ENCODE assay signal across 22 cellular contexts in the genomic region with DNA sequence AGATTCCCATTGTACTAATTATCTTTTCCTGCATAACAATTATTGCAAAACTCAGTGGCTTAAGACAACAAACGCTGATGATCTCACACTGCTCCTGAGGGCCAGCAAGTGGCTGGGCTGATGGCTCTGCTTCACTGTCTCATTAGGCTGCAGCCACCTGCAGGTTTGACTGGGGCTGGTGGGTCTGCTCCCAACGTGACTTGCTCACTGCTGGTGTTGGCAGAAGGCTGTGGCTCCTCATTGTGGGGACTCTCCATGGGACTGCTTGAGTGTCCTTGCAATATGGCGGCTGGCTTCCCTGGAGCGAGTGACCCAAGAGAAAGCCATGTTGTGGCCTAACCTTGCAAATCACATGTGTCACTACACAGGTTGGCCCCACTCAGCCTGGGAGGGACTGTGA.
A peak's percentile ranks its signal among the peaks of the same experiment; 100 is the strongest.
DNase-seq lines count a peak whose midpoint lies in the region; ATAC-seq and TF ChIP-seq lines count a peak whose summit lies in the region.
"Had no signal": no experiment of that assay in that cellular context is flagged by ENCODE, and none has a peak within 500 bp of the region (broad histone marks: within the 10 kb centered on the region; RNA-seq: fewer than 3 reads in every experiment).

No MANE protein-coding gene starts in this region.

- H3K27me3 ChIP-seq in left ventricle myocardium inferior (ENCODE audit: low read depth): peaks cover 4% of the 10 kb centered on the region
- H3K27me3 ChIP-seq in left lung: no peaks in the 10 kb centered on the region
- H3K27me3 ChIP-seq in spleen (replicated peaks in 1 of 7): no peaks in the 10 kb centered on the region
- H3K27me3 ChIP-seq in ascending aorta: no peaks in the 10 kb centered on the region

- H3K4me3 ChIP-seq in left ventricle myocardium inferior: no peak overlapping the region
- no peak overlapping the region for H3K4me3 ChIP-seq in left lung
- H3K4me3 ChIP-seq in spleen: no peak overlapping the region
- H3K4me3 ChIP-seq in ascending aorta: no peak overlapping the region
- H3K4me3 ChIP-seq: GM12878, GM23248, HAP-1, K562 had no signal

- H3K27ac ChIP-seq in left ventricle myocardium inferior (replicated peaks): peak overlapping the region; percentile 58
- H3K27ac ChIP-seq in left lung: no peak overlapping the region
- no peak overlapping the region for H3K27ac ChIP-seq in spleen
- no peak overlapping the region for H3K27ac ChIP-seq in ascending aorta
- H3K27ac ChIP-seq: GM23248 had no signal

- H3K4me3 Mint-ChIP-seq in immature natural killer cell: no peak overlapping the region
- H3K4me3 Mint-ChIP-seq: CD8-positive, alpha-beta memory T cell had no signal

- H3K36me3 Mint-ChIP-seq in immature natural killer cell: peaks cover 0 to 5% (median 0%) of the 10 kb centered on the region in 3 donors
- H3K36me3 Mint-ChIP-seq: CD8-positive, alpha-beta memory T cell had no signal

- ATAC-seq in Right ventricle myocardium inferior (no peak), esophagus mucosa (peak; percentile 59), left lung (no peak), HG03469 (IDR thresholded peaks at IDR 0.05; ENCODE audit: unreplicated experiment) (no peak)
- ATAC-seq: GM12878, K562 had no signal

- intact Hi-C loops in left ventricle myocardium inferior (cut with micrococcal nuclease): no loop called here
- intact Hi-C loops in Right ventricle myocardium inferior (cut with DNase I): no loop called here
- intact Hi-C loops in left lung (cut with DNase I): no loop called here
- intact Hi-C loops in spleen (cut with DNase I; ENCODE audit: low total_unique reads): no loop called here
- intact Hi-C loops in ascending aorta (cut with DNase I): no loop called here

- peaks cover 15% of the 10 kb centered on the region for H3K4me1 ChIP-seq in left ventricle myocardium inferior
- no peaks in the 10 kb centered on the region for H3K4me1 ChIP-seq in left lung
- H3K4me1 ChIP-seq in spleen: peaks cover 0 to 11% (median 2%) of the 10 kb centered on the region in 6 donors
- H3K4me1 ChIP-seq in ascending aorta: peaks cover 0 to 11% of the 10 kb centered on the region in 2 donors
- H3K4me1 ChIP-seq: HAP-1 had no signal

- H3K36me3 ChIP-seq in left ventricle myocardium inferior: no peaks in the 10 kb centered on the region
- H3K36me3 ChIP-seq in left lung: no peaks in the 10 kb centered on the region
- H3K36me3 ChIP-seq in spleen: no peaks in the 10 kb centered on the region
- H3K36me3 ChIP-seq in ascending aorta: no peaks in the 10 kb centered on the region
- H3K36me3 ChIP-seq: HAP-1 had no signal

- peaks cover 0 to 10% (median 1%) of the 10 kb centered on the region in 6 donors for H3K9me3 Mint-ChIP-seq in immature natural killer cell

- H3K27me3 Mint-ChIP-seq in immature natural killer cell (ENCODE audit: low read depth in 3 of 3): peaks cover 0 to 1% (median 0%) of the 10 kb centered on the region in 3 donors

- no peak overlapping the region for H3K27ac Mint-ChIP-seq in immature natural killer cell
- H3K27ac Mint-ChIP-seq: CD8-positive, alpha-beta memory T cell had no signal

- WGBS in spleen, 5 donors: 77 to 86% (median 81%) methylated on average over 4 of the region's 4 CpGs

- TF ChIP-seq POLR2A in spleen (IDR thresholded peaks at IDR 0.05): no peak

- TF ChIP-seq CTCF in left ventricle myocardium inferior (IDR thresholded peaks at IDR 0.05; ENCODE audit: borderline replicate concordance): no peak
- no peak for TF ChIP-seq CTCF in left lung (IDR thresholded peaks at IDR 0.05)
- no peak for TF ChIP-seq CTCF in spleen (IDR thresholded peaks at IDR 0.05 in 8 of 11, conservative IDR thresholded peaks at IDR 0.05 in 3 of 11)
- TF ChIP-seq CTCF in ascending aorta (IDR thresholded peaks at IDR 0.05): no peak

- DNase-seq in left ventricle myocardium inferior (no peak), Right ventricle myocardium inferior (ENCODE audit: missing footprints) (no peak), left lung (peak; percentile 30), spleen (peak; percentile 41), immature natural killer cell (no peak), ascending aorta (ENCODE audit: low spot score in 2 of 2) (no peak)
- DNase-seq: C1 segment of cervical spinal cord, DMS53, EL, GM23248, NCI-H1105, NCI-H2081, NCI-H2171 treated with DMSO at 0.1 percent for 48 hours, NCI-H446, NCI-H526 treated with DMSO at 0.1 percent for 48 hours, SHP77 had no signal

- H3K4me1 Mint-ChIP-seq in immature natural killer cell: no peaks in the 10 kb centered on the region
- H3K4me1 Mint-ChIP-seq: CD8-positive, alpha-beta memory T cell had no signal

- H3K9me3 ChIP-seq in left ventricle myocardium inferior (replicated peaks): peaks cover 30% of the 10 kb centered on the region
- H3K9me3 ChIP-seq in left lung: peaks cover 0 to 16% of the 10 kb centered on the region in 2 donors
- H3K9me3 ChIP-seq in spleen: peaks cover 0 to 30% (median 21%) of the 10 kb centered on the region in 8 donors
- H3K9me3 ChIP-seq in ascending aorta: peaks cover 0 to 4% of the 10 kb centered on the region in 2 donors
- H3K9me3 ChIP-seq: HAP-1 had no signal

Comparison
In these comparisons a context has a peak if more than half of its experiments do, and no peak if none do; other contexts are left out.
1. DNase-seq: peak in left lung (2 of 2) and spleen (single experiment); none in left ventricle myocardium inferior (single experiment), Right ventricle myocardium inferior (single experiment), immature natural killer cell (0 of 3) and ascending aorta (0 of 2).